Comparison of ENCODE assay signal across 21 cellular contexts in genomic region chr9:34574632-34575031, GRCh38. TPM values are rescaled to one million over a fixed set of nuclear protein-coding genes. Genes with fewer than 3 reads are reported as not detected.
DNase-seq lines count a peak whose midpoint lies in the region; FAIRE-seq and TF ChIP-seq lines count a peak whose summit lies in the region.
"Had no signal": no experiment of that assay in that cellular context is flagged by ENCODE, and none has a peak within 500 bp of the region (broad histone marks: within the 10 kb centered on the region; RNA-seq: fewer than 3 reads in every experiment).

No MANE protein-coding gene starts in this region.

- no peaks in the 10 kb centered on the region for H3K36me3 ChIP-seq in HEK293 (ENCODE audit: control insufficient read depth in 2 of 2, insufficient read depth in 1 of 2, low read length in 2 of 2)
- H3K36me3 ChIP-seq in kidney (ENCODE audit: control insufficient read depth in 1 of 2, insufficient read depth in 2 of 2, low read length in 2 of 2), result no peaks in the 10 kb centered on the region
- H3K36me3 ChIP-seq in neural progenitor cell, result no peaks in the 10 kb centered on the region
- H3K36me3 ChIP-seq: BLaER1 had no signal

- H3K36me3 Mint-ChIP-seq in brain (no peaks in the 10 kb centered on the region), neural progenitor cell (peaks cover 10% of the 10 kb centered on the region)
- H3K36me3 Mint-ChIP-seq: CD8-positive, alpha-beta T cell; IgD-negative memory B cell had no signal

- H3K27me3 ChIP-seq in neural progenitor cell, result no peaks in the 10 kb centered on the region

- no peaks in the 10 kb centered on the region for H3K4me1 ChIP-seq in HEK293 (ENCODE audit: control insufficient read depth, insufficient read depth, low read length)
- peaks cover 0 to 4% of the 10 kb centered on the region in 2 donors for H3K4me1 ChIP-seq in kidney (ENCODE audit: control insufficient read depth in 1 of 2, insufficient read depth in 1 of 2, low read depth in 1 of 2, low read length in 2 of 2)
- peaks cover 74% of the 10 kb centered on the region for H3K4me1 ChIP-seq in neural progenitor cell
- H3K4me1 ChIP-seq: BLaER1 had no signal

- peaks cover 36% of the 10 kb centered on the region for H3F3A ChIP-seq in neural progenitor cell (ENCODE audit: low read depth)

- no peak overlapping the region for H3K4me3 Mint-ChIP-seq in brain
- peak overlapping the region; percentile 50 for H3K4me3 Mint-ChIP-seq in neural progenitor cell
- H3K4me3 Mint-ChIP-seq: CD8-positive, alpha-beta T cell; IgD-negative memory B cell had no signal

- no peak overlapping the region for H3K27ac ChIP-seq in HEK293 (ENCODE audit: extremely low read depth, low read depth, low read length)
- H3K27ac ChIP-seq in kidney (ENCODE audit: low read depth in 2 of 2, low read length in 2 of 2), result no peak overlapping the region
- H3K27ac ChIP-seq in neural progenitor cell, result no peak overlapping the region
- H3K27ac ChIP-seq: BLaER1, GM23248 had no signal

- POLR2A ChIA-PET in HEK293 (lab: Yijun Ruan, JAX), result no interaction called here

- H3K4me2 ChIP-seq in neural progenitor cell, result no peak overlapping the region
- H3K4me2 ChIP-seq: BLaER1 had no signal

- H3K27ac Mint-ChIP-seq in brain (peak overlapping the region in 3 of 5 experiments; percentile 64 to 96 (median 79)), neural progenitor cell (no peak overlapping the region)
- H3K27ac Mint-ChIP-seq: CD14-positive monocyte; CD8-positive, alpha-beta T cell; IgD-negative memory B cell had no signal

- H3K9me3 ChIP-seq in HEK293 (ENCODE audit: control insufficient read depth, insufficient read depth, low read depth, low read length), result no peaks in the 10 kb centered on the region
- no peaks in the 10 kb centered on the region for H3K9me3 ChIP-seq in kidney (ENCODE audit: control insufficient read depth in 1 of 2, low read length in 2 of 2)
- no peaks in the 10 kb centered on the region for H3K9me3 ChIP-seq in neural progenitor cell (ENCODE audit: low read depth)
- H3K9me3 ChIP-seq: BLaER1 had no signal

- no peak overlapping the region for H2AFZ ChIP-seq in neural progenitor cell (replicated peaks)
- H2AFZ ChIP-seq: GM23248 had no signal

- H3K4me1 Mint-ChIP-seq in brain (peaks cover 93% of the 10 kb centered on the region), neural progenitor cell (peaks cover 83% of the 10 kb centered on the region)

- FAIRE-seq in kidney (lab: Jason Lieb, UNC), result no peak
- FAIRE-seq: GM12891, GM19239, HepG2 had no signal

- CTCF ChIA-PET in HEK293 (lab: Yijun Ruan, JAX), result interaction anchor here (0.6 kb wide), 1 partner anchor 125 kb away, joined by 3 read pairs; no protein-coding TSS in a partner anchor

- DNase-seq in kidney, result peak; percentile 59
- DNase-seq in neural progenitor cell (ENCODE audit: low spot score), result no peak
- no peak for DNase-seq in NCI-H2171 treated with DMSO at 0.1 percent for 48 hours (lab: John Stamatoyannopoulos, UW)
- no peak for DNase-seq in HPDE6-E6E7 (ENCODE audit: extremely low spot score)
- no peak for DNase-seq in GF-D8 (lab: John Stamatoyannopoulos, UW)
- DNase-seq: 8988T; Calu3; CD8-positive, alpha-beta T cell; DMS79 treated with DMSO at 0.1 percent for 48 hours; GM23248 had no signal

- H3K9ac ChIP-seq in kidney (ENCODE audit: low read length in 2 of 2) (no peak overlapping the region), neural progenitor cell (no peak overlapping the region)
- H3K9ac ChIP-seq: BLaER1, GM23248 had no signal

- H4K20me1 ChIP-seq in neural progenitor cell (ENCODE audit: low read depth), result peaks cover 51% of the 10 kb centered on the region

- TF ChIP-seq CTCF in HEK293 (tag by site-specific recombination; IDR thresholded peaks at IDR 0.05), result no peak
- TF ChIP-seq CTCF in brain (conservative IDR thresholded peaks at IDR 0.05), result no peak
- no peak for TF ChIP-seq CTCF in kidney (IDR thresholded peaks at IDR 0.05; ENCODE audit: borderline replicate concordance, extremely low read depth, insufficient read depth)
- no peak for TF ChIP-seq CTCF in neural progenitor cell (IDR thresholded peaks at IDR 0.05)

- intact Hi-C loops in kidney (cut with DNase I), result no loop called here

- no peaks in the 10 kb centered on the region for H3K27me3 Mint-ChIP-seq in brain
- H3K27me3 Mint-ChIP-seq in neural progenitor cell (ENCODE audit: insufficient read depth, low read depth), result peaks cover 8% of the 10 kb centered on the region

- H3K9me3 Mint-ChIP-seq in brain (no peaks in the 10 kb centered on the region), neural progenitor cell (no peaks in the 10 kb centered on the region)
- H3K9me3 Mint-ChIP-seq: CD8-positive, alpha-beta T cell; IgD-negative memory B cell had no signal

- H3K4me3 ChIP-seq in HEK293 (ENCODE audit: low read depth, low read length) (no peak overlapping the region), kidney (ENCODE audit: low read length in 2 of 2) (no peak overlapping the region), neural progenitor cell (no peak overlapping the region)
- H3K4me3 ChIP-seq: BLaER1, GM23248 had no signal

- H3K79me2 ChIP-seq in neural progenitor cell (ENCODE audit: low read depth), result no peaks in the 10 kb centered on the region

TF ChIP-seq in HEK293, 187 proteins besides CTCF, POLR2A, EP300 and RAD21:
- TF ChIP-seq ZIC2 (tag by site-specific recombination; IDR thresholded peaks at IDR 0.05) (peak; percentile 22; the same call in 1 of the 2 replicates), ZNF521 (tag by site-specific recombination; IDR thresholded peaks at IDR 0.05) (no peak)

RNA-seq across cellular contexts. Expression of gene CNTFR, which starts 14.9 kb away (rescaled TPM):
- polyA plus RNA-seq in brain (ENCODE audit: insufficient read depth, low read depth, low replicate concordance), result 92.8 TPM
- total RNA-seq in kidney, result 3.7 TPM
- 1.7 TPM for polyA plus RNA-seq in kidney (ENCODE audit: insufficient read depth, low read depth, low replicate concordance)
- 8.6 and 37.2 TPM in 2 replicates for total RNA-seq in neural progenitor cell (ENCODE audit: low replicate concordance)
- total RNA-seq: Calu3; CD8-positive, alpha-beta T cell; GM23248; HepG2 had no signal
- polyA plus RNA-seq: AG04450, CD14-positive monocyte, GM23248, HepG2, IgD-negative memory B cell had no signal

RNA-seq across cellular contexts. Expression of gene RPP25L, which starts 37.3 kb away (rescaled TPM):
- 30.9 TPM for polyA plus RNA-seq in brain (ENCODE audit: insufficient read depth, low read depth, low replicate concordance)
- 21.9 TPM for total RNA-seq in kidney
- 73.8 TPM for polyA plus RNA-seq in kidney (ENCODE audit: insufficient read depth, low read depth, low replicate concordance)
- 17.4 and 40.1 TPM in 2 replicates for total RNA-seq in neural progenitor cell (ENCODE audit: low replicate concordance)

RNA-seq across cellular contexts. Expression of gene DCTN3, which starts 45.7 kb away (rescaled TPM):
- polyA plus RNA-seq in brain (ENCODE audit: insufficient read depth, low read depth, low replicate concordance), result 314 TPM
- 92.0 TPM for total RNA-seq in kidney
- 175 TPM for polyA plus RNA-seq in kidney (ENCODE audit: insufficient read depth, low read depth, low replicate concordance)
- 45.6 and 98.3 TPM in 2 replicates for total RNA-seq in neural progenitor cell (ENCODE audit: low replicate concordance)

RNA-seq across cellular contexts. Expression of gene ENHO, which starts 51.8 kb away (rescaled TPM):
- 211 TPM for polyA plus RNA-seq in brain (ENCODE audit: insufficient read depth, low read depth, low replicate concordance)
- total RNA-seq in kidney, result 0.22 TPM
- polyA plus RNA-seq in kidney (ENCODE audit: insufficient read depth, low read depth, low replicate concordance), result 2.7 TPM
- total RNA-seq in neural progenitor cell (ENCODE audit: low replicate concordance), result 4.4 and 21.3 TPM in 2 replicates
- total RNA-seq: Calu3; CD8-positive, alpha-beta T cell; GM23248 had no signal
- polyA plus RNA-seq: AG04450, GM23248, IgD-negative memory B cell had no signal

RNA-seq across cellular contexts. Expression of gene ARID3C, which starts 54.2 kb away (rescaled TPM):
- polyA plus RNA-seq in brain (ENCODE audit: insufficient read depth, low read depth, low replicate concordance) (not detected), kidney (ENCODE audit: insufficient read depth, low read depth, low replicate concordance) (not detected)
- total RNA-seq in kidney (not detected), neural progenitor cell (ENCODE audit: low replicate concordance) (4.7 and 5.3 TPM in 2 replicates)
- total RNA-seq: A673; Calu3; CD8-positive, alpha-beta T cell; H7; HepG2 had no signal
- polyA plus RNA-seq: AG04450, CD14-positive monocyte, GM23248, HepG2, IgD-negative memory B cell had no signal
